ENCODE assay signal across 8 cellular contexts in the genomic region with DNA sequence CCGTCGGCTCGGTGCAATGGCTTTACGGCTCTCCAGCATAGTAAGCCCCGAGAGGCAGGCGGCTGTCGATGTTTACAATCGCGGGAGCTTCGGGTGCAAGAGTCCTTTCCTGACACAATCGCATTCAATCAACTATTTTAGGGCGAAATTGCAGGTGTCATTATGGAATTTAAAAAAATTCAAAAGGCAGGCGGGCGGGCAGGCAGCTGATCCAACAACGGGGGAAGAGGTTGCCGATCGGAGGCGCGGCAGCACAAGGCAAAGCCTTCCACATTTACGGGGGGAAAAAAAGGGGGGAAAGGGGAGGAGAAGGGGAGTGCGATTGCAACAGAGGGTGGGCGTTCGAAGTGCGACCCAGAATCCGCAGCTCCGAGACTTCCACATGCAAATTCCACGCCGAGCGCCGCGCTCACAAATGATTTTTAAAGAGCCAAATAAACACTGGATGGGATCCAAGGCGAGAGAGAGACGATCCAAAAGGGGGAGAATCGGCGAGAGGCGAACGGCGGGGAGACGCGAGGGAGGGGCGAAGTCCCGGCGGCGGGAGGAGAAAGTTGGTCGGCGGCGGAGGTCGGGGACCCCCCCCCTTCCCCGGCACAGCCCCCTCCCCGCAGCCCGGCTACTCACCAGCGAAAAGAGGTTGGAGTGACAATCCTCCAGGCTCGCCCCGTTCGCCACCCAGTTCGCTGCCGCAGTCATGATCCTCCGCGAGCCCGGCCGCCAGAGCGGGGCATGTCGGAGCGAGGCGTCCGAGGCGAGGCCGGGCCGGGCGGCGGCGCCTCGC. TPM values are rescaled to one million over a fixed set of nuclear protein-coding genes. Genes with fewer than 3 reads are reported as not detected.
DNase-seq lines count a peak whose midpoint lies in the region; ATAC-seq and TF ChIP-seq lines count a peak whose summit lies in the region.

No MANE protein-coding gene starts in this region.

- peak overlapping the region; percentile 92 to 93 for H3K27ac ChIP-seq in left lung

- H3K9me3 ChIP-seq in left lung = no peaks in the 10 kb centered on the region

- DNase-seq in NOMO-1 (lab: John Stamatoyannopoulos, UW; ENCODE audit: unreplicated experiment in 2 of 2) = peak; percentile 54 to 62
- no peak for DNase-seq in NOMO-1 treated with dmso at 0.1 percent for 144 hours (lab: John Stamatoyannopoulos, UW; ENCODE audit: unreplicated experiment)
- DNase-seq in NCI-H2227 treated with DMSO at 0.1 percent for 48 hours (lab: John Stamatoyannopoulos, UW) = peak; percentile 79
- peak; percentile 28 to 31 for DNase-seq in activated CD4-positive, alpha-beta T cell treated with anti-CD3 and anti-CD28 coated beads, Interleukin-2, amount 50 U/mL, for 24 hours (ENCODE audit: low read depth in 1 of 2, low spot score in 1 of 2)
- DNase-seq in dermis blood vessel endothelial cell = peak; percentile 80
- peak; percentile 78 to 95 for DNase-seq in left lung
- DNase-seq in stimulated activated CD4-positive, alpha-beta T cell treated with anti-CD3 and anti-CD28 coated beads, Interleukin-2, amount 100 ng/mL, for 48 hours = peak; percentile 40 to 51

- intact Hi-C loops in left lung (cut with DNase I) = no loop called here

- H3K36me3 ChIP-seq in left lung = no peaks in the 10 kb centered on the region

- ATAC-seq in HG03066 (IDR thresholded peaks at IDR 0.05; ENCODE audit: low read depth, unreplicated experiment) = peak; percentile 25
- peak; percentile 62 for ATAC-seq in left lung

- TF ChIP-seq CTCF in left lung (IDR thresholded peaks at IDR 0.05) = no peak

- H3K4me1 ChIP-seq in left lung = peaks cover 12 to 63% of the 10 kb centered on the region in 2 donors

- peak overlapping the region; percentile 63 to 72 for H3K4me3 ChIP-seq in left lung

- no peaks in the 10 kb centered on the region for H3K27me3 ChIP-seq in left lung

RNA-seq across cellular contexts. Expression of gene MED13L, which starts 0.9 kb away (rescaled TPM):
- 93.3 and 115 TPM in 2 replicates for total RNA-seq in dermis blood vessel endothelial cell
- total RNA-seq in left lung = 100 to 1,000 TPM in 1 of 2 donors, 10 to 100 TPM in 1; 98.6 to 123 TPM
